ENCODE assay signal across 5 cellular contexts in genomic region chr2:170674282-170674681, GRCh38.
TF ChIP-seq lines count a peak whose summit lies in the region.

No MANE protein-coding gene starts in this region.

TF ChIP-seq in HEK293, 187 proteins besides CTCF, POLR2A, EP300 and RAD21:
- TF ChIP-seq ZNF121 (tag by site-specific recombination; IDR thresholded peaks at IDR 0.05): 0 out of 2 replicates have a peak, but pooled peaks have one; percentile 15
TF ChIP-seq in HEK293: peak in this region for 1; not testable (repeated sequence) for 186.

TF ChIP-seq in HEK293T, 16 proteins besides CTCF, POLR2A, EP300 and RAD21:
- peak; percentile 62 for TF ChIP-seq ZNF384 (IDR thresholded peaks at IDR 0.05)
TF ChIP-seq in HEK293T: peak in this region for 1; not testable (repeated sequence) for 15.

TF ChIP-seq in WTC11, 78 proteins besides CTCF, POLR2A, EP300 and RAD21:
- peak; percentile 64 for TF ChIP-seq ZNF121 (CRISPR knock-in tag; IDR thresholded peaks at IDR 0.05)

TF ChIP-seq in K562, 482 proteins besides CTCF, POLR2A, EP300 and RAD21:
- TF ChIP-seq ZNF121 (CRISPR knock-in tag; conservative IDR thresholded peaks at IDR 0.05): peak; percentile 34; the same call in 1 of the 2 replicates

TF ChIP-seq in HepG2, 621 proteins besides CTCF, POLR2A, EP300 and RAD21:
- peak; percentile 71; the same call in 1 of the 2 replicates for TF ChIP-seq ZNF121 (CRISPR knock-in tag; IDR thresholded peaks at IDR 0.05)
